8 cellular contexts compared by ENCODE assay signal in the genomic region with DNA sequence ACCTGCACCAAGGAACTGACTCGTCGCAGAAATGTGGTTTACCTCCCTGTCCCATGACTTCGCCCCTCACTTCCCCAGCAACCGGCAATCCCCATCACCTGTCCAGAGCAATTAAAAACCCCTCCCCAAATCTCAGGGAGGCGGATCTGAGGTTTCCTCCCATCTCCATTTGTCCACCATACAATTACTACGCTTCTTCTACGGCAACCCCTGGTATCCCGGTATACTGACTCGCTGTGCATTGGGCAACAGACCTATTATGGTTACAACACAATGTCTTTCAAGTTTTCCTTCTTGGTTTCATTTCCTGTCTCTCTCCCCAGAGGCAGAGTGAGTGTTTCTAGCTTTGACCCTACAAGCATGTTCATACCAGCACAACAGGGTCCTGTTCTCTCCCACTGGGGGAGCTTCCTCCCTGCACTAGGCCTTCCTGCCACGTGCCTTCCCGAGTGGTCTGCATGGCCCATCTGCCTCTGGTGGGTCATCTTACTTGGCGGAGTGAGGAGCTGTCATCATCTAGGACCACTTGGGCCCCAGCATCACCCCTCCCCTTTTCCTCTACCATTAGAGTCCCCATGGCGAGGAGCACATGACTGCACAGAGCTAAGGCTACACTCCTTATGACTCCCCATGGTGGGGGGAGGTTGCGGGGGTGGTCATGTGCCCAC. TPM values are rescaled to one million over a fixed set of nuclear protein-coding genes. Genes with fewer than 3 reads are reported as not detected.
DNase-seq lines count a peak whose midpoint lies in the region; ATAC-seq, FAIRE-seq and TF ChIP-seq lines count a peak whose summit lies in the region.

No MANE protein-coding gene starts in this region.

- no peak for FAIRE-seq in kidney (lab: Jason Lieb, UNC)

- DNase-seq in activated CD8-positive, alpha-beta T cell treated with anti-CD3 and anti-CD28 coated beads for 36 hours: peak; percentile 41
- peak; percentile 41 for DNase-seq in kidney
- no peak for DNase-seq in NCI-H1694 (lab: John Stamatoyannopoulos, UW)
- no peak for DNase-seq in BE2C
- DNase-seq in islet precursor cell: no peak
- no peak for DNase-seq in activated CD8-positive, alpha-beta memory T cell treated with anti-CD3 and anti-CD28 coated beads, Interleukin-2, amount 50 U/mL, for 48 hours

- H3K4me1 Mint-ChIP-seq in activated CD8-positive, alpha-beta T cell treated with anti-CD3 and anti-CD28 coated beads for 36 hours (ENCODE audit: low read depth): peaks cover 47% of the 10 kb centered on the region

- H3K9ac ChIP-seq in kidney (ENCODE audit: low read length in 2 of 2): no peak overlapping the region

- no peak overlapping the region for H3K4me3 Mint-ChIP-seq in activated CD8-positive, alpha-beta T cell treated with anti-CD3 and anti-CD28 coated beads for 36 hours

- POLR2A ChIA-PET in activated CD8-positive, alpha-beta T cell treated with anti-CD3 and anti-CD28 coated beads for 36 hours (lab: Charles Lee): interaction anchor here (1.8 kb wide), 1 partner anchor 10 kb away, joined by 6 read pairs; no protein-coding TSS in a partner anchor

- no peaks in the 10 kb centered on the region for H3K27me3 ChIP-seq in BE2C

- no peaks in the 10 kb centered on the region for H3K9me3 Mint-ChIP-seq in activated CD8-positive, alpha-beta T cell treated with anti-CD3 and anti-CD28 coated beads for 36 hours

- H3K4me3 ChIP-seq in kidney (ENCODE audit: low read length in 2 of 2) (no peak overlapping the region), BE2C (ENCODE audit: low read depth, low read length) (no peak overlapping the region)

- intact Hi-C loops in activated CD8-positive, alpha-beta T cell treated with anti-CD3 and anti-CD28 coated beads for 36 hours (cut with micrococcal nuclease): no loop called here
- intact Hi-C loops in kidney (cut with DNase I): no loop called here

- ATAC-seq in GM18498 (IDR thresholded peaks at IDR 0.05; ENCODE audit: unreplicated experiment) (peak; percentile 69), HG03095 (IDR thresholded peaks at IDR 0.05; ENCODE audit: unreplicated experiment) (peak; percentile 75)
- ATAC-seq in activated CD8-positive, alpha-beta T cell treated with anti-CD3 and anti-CD28 coated beads for 36 hours: peak; percentile 83

- no peaks in the 10 kb centered on the region for H3K27me3 Mint-ChIP-seq in activated CD8-positive, alpha-beta T cell treated with anti-CD3 and anti-CD28 coated beads for 36 hours

- H3K36me3 ChIP-seq in kidney (ENCODE audit: control insufficient read depth in 1 of 2, insufficient read depth in 2 of 2, low read length in 2 of 2) (peaks cover 31 to 39% of the 10 kb centered on the region in 2 donors), BE2C (peaks cover 10% of the 10 kb centered on the region)

- peaks cover 4 to 16% of the 10 kb centered on the region in 2 donors for H3K4me1 ChIP-seq in kidney (ENCODE audit: control insufficient read depth in 1 of 2, insufficient read depth in 1 of 2, low read depth in 1 of 2, low read length in 2 of 2)
- H3K4me1 ChIP-seq in BE2C: no peaks in the 10 kb centered on the region

- no peak for TF ChIP-seq CTCF in activated CD8-positive, alpha-beta T cell treated with anti-CD3 and anti-CD28 coated beads for 36 hours (IDR thresholded peaks at IDR 0.05)
- no peak for TF ChIP-seq CTCF in kidney (IDR thresholded peaks at IDR 0.05; ENCODE audit: borderline replicate concordance, extremely low read depth, insufficient read depth)
- TF ChIP-seq CTCF in BE2C (IDR thresholded peaks at IDR 0.05; ENCODE audit: low read depth, low read length): no peak

- peaks cover 62% of the 10 kb centered on the region for H3K36me3 Mint-ChIP-seq in activated CD8-positive, alpha-beta T cell treated with anti-CD3 and anti-CD28 coated beads for 36 hours (ENCODE audit: low read depth)

- H3K27ac ChIP-seq in kidney (ENCODE audit: low read depth in 2 of 2, low read length in 2 of 2): peak overlapping the region in 1 of 2 donors; percentile 21

- CTCF ChIA-PET in activated CD8-positive, alpha-beta T cell treated with anti-CD3 and anti-CD28 coated beads for 36 hours (lab: Charles Lee): interaction anchor here (1.3 to 4.9 kb wide), 9 partner anchors 8 to 77 kb away, joined by 3 to 46 read pairs (median 9); a partner anchor contains a TSS

- H3K9me3 ChIP-seq in kidney (ENCODE audit: control insufficient read depth in 1 of 2, low read length in 2 of 2) (no peaks in the 10 kb centered on the region), BE2C (no peaks in the 10 kb centered on the region)

- H3K27ac Mint-ChIP-seq in activated CD8-positive, alpha-beta T cell treated with anti-CD3 and anti-CD28 coated beads for 36 hours: peak overlapping the region; percentile 79

RNA-seq across cellular contexts. Expression of a gene that starts 30.3 kb away (rescaled TPM):
- total RNA-seq in activated CD8-positive, alpha-beta T cell treated with anti-CD3 and anti-CD28 coated beads for 36 hours: 100 to 1,000 TPM; 212 to 223 TPM
- 133 TPM for total RNA-seq in kidney
- 120 TPM for polyA plus RNA-seq in kidney (ENCODE audit: insufficient read depth, low read depth, low replicate concordance)
- 54.2 TPM for polyA plus RNA-seq in BE2C (2012; ENCODE audit: insufficient read depth, insufficient read length, low read depth)

RNA-seq across cellular contexts. Expression of a gene that starts 34.8 kb away (rescaled TPM):
- 10 to 100 TPM; 82.7 to 88.2 TPM for total RNA-seq in activated CD8-positive, alpha-beta T cell treated with anti-CD3 and anti-CD28 coated beads for 36 hours
- 49.5 TPM for total RNA-seq in kidney
- 26.5 TPM for polyA plus RNA-seq in kidney (ENCODE audit: insufficient read depth, low read depth, low replicate concordance)
- polyA plus RNA-seq in BE2C (2012; ENCODE audit: insufficient read depth, insufficient read length, low read depth): 134 TPM

Comparison
In these comparisons a context has a peak if more than half of its experiments do, and no peak if none do; other contexts are left out.
1. DNase-seq: peak in activated CD8-positive, alpha-beta T cell treated with anti-CD3 and anti-CD28 coated beads for 36 hours (single experiment) and kidney (single experiment); none in NCI-H1694 (single experiment), BE2C (single experiment), islet precursor cell (single experiment) and activated CD8-positive, alpha-beta memory T cell treated with anti-CD3 and anti-CD28 coated beads, Interleukin-2, amount 50 U/mL, for 48 hours (single experiment).
2. Peak in every context shown above with its lines, with median percentiles within 50 percentile points of each other: ATAC-seq.